In the genomic region with DNA sequence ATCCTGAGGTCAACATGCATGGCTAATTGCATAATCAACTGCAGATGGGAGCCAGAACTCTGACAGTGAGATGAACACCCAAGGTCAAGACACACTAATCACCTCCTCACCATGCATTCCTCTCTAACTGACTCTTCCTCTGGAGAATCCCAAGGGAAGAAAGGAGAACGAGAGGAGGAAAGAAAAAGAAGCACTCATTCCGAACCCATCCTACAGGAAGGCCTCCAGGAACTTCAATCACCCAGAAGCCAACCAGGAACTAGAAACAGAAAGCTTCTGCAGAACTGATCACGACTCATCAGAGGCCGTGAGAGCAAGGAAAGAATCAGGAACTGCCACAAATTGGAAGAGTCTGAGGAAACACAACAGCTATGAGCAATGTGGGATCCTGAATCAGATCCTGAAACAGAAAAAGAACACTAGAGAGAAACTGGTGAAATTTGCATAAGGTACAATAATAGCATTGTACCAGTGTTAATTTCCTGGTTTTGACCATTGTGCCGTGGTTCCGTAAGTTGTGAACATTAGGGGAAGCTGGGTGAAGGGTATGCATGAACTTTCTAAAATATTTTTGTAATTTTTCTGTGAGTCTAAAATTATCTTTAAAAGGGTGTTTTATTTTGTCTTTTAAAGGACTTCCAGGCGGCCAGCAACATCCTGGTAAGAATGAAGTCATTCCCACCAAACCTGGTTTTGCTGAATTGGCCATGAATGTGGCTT, we compare ENCODE assay signal across 24 cellular contexts. TPM values are rescaled to one million over a fixed set of nuclear protein-coding genes. Genes with fewer than 3 reads are reported as not detected.
DNase-seq lines count a peak whose midpoint lies in the region; ATAC-seq and TF ChIP-seq lines count a peak whose summit lies in the region.
"Had no signal": no experiment of that assay in that cellular context is flagged by ENCODE, and none has a peak within 500 bp of the region (broad histone marks: within the 10 kb centered on the region; RNA-seq: fewer than 3 reads in every experiment).

No MANE protein-coding gene starts in this region.

- ATAC-seq in stimulated activated naive CD8-positive, alpha-beta T cell treated with anti-CD3 and anti-CD28 coated beads, Interleukin-15, amount 100 ng/mL, for 72 hours, result no peak

- peaks cover 4 to 8% of the 10 kb centered on the region in 2 donors for H3K9me3 Mint-ChIP-seq in stimulated activated naive CD8-positive, alpha-beta T cell treated with anti-CD3 and anti-CD28 coated beads, Interleukin-15, amount 100 ng/mL, for 72 hours

- H2AFZ ChIP-seq in MM.1S (ENCODE audit: low read length), result peak overlapping the region; percentile 39; the same call in 1 of the 2 replicates
- H2AFZ ChIP-seq in osteoblast (ENCODE audit: low read length), result peak overlapping the region; percentile 23

- H3K4me3 Mint-ChIP-seq in stimulated activated naive CD8-positive, alpha-beta T cell treated with anti-CD3 and anti-CD28 coated beads, Interleukin-15, amount 100 ng/mL, for 72 hours, result no peak overlapping the region
- H3K4me3 Mint-ChIP-seq: activated naive CD8-positive, alpha-beta T cell; endodermal cell; immature natural killer cell; memory B cell; neural crest cell had no signal

- H3K4me3 ChIP-seq in MM.1S (ENCODE audit: low read length) (0 out of 2 replicates have a peak overlapping the region, but pooled peaks have one; percentile 2), osteoblast (ENCODE audit: insufficient read depth, low read length) (no peak overlapping the region), uterus (no peak overlapping the region)
- H3K4me3 ChIP-seq: cardiac muscle cell, right atrium auricular region, SJCRH30 had no signal

- H3K4me2 ChIP-seq in MM.1S (ENCODE audit: low read depth, low read length) (peak overlapping the region; percentile 50; the same call in 1 of the 2 replicates), osteoblast (ENCODE audit: insufficient read depth, low read length) (peak overlapping the region; percentile 30)

- no peaks in the 10 kb centered on the region for H3K79me2 ChIP-seq in MM.1S (ENCODE audit: low read length)
- H3K79me2 ChIP-seq in osteoblast (ENCODE audit: insufficient read depth, low read length), result no peaks in the 10 kb centered on the region

- no peak overlapping the region for H3K27ac Mint-ChIP-seq in stimulated activated naive CD8-positive, alpha-beta T cell treated with anti-CD3 and anti-CD28 coated beads, Interleukin-15, amount 100 ng/mL, for 72 hours
- H3K27ac Mint-ChIP-seq: activated naive CD8-positive, alpha-beta T cell; endodermal cell; memory B cell had no signal

- H3K27ac ChIP-seq in MM.1S (ENCODE audit: low read length), result peak overlapping the region; percentile 45; the same call in 1 of the 2 replicates
- peak overlapping the region; percentile 32 for H3K27ac ChIP-seq in osteoblast (ENCODE audit: low read depth, low read length)
- no peak overlapping the region for H3K27ac ChIP-seq in uterus
- H3K27ac ChIP-seq: cardiac muscle cell, right atrium auricular region, SJCRH30 had no signal

- TF ChIP-seq CTCF in MM.1S (IDR thresholded peaks at IDR 0.05; ENCODE audit: low read length) (no peak), osteoblast (IDR thresholded peaks at IDR 0.05; ENCODE audit: extremely low read depth, low read depth, low read length) (no peak), uterus (IDR thresholded peaks at IDR 0.05) (no peak)

- H3F3A ChIP-seq in MM.1S (ENCODE audit: insufficient read depth, low read length), result peaks cover 5% of the 10 kb centered on the region

- no peaks in the 10 kb centered on the region for H3K36me3 ChIP-seq in MM.1S (replicated peaks; ENCODE audit: insufficient read depth, low read length)
- no peaks in the 10 kb centered on the region for H3K36me3 ChIP-seq in osteoblast (ENCODE audit: insufficient read depth, low read length)
- H3K36me3 ChIP-seq in uterus, result no peaks in the 10 kb centered on the region
- H3K36me3 ChIP-seq: cardiac muscle cell, right atrium auricular region, SJCRH30 had no signal

- no peaks in the 10 kb centered on the region for H3K9me2 ChIP-seq in MM.1S (replicated peaks; ENCODE audit: insufficient read depth, low read length)

- H3K4me1 Mint-ChIP-seq in stimulated activated naive CD8-positive, alpha-beta T cell treated with anti-CD3 and anti-CD28 coated beads, Interleukin-15, amount 100 ng/mL, for 72 hours, result no peaks in the 10 kb centered on the region
- H3K4me1 Mint-ChIP-seq: endodermal cell, immature natural killer cell, neural crest cell had no signal

- TF ChIP-seq POLR2A in uterus (IDR thresholded peaks at IDR 0.05), result no peak

- intact Hi-C loops in uterus (cut with DNase I; ENCODE audit: low total_unique reads), result no loop called here

- H3K27me3 Mint-ChIP-seq in stimulated activated naive CD8-positive, alpha-beta T cell treated with anti-CD3 and anti-CD28 coated beads, Interleukin-15, amount 100 ng/mL, for 72 hours, result no peaks in the 10 kb centered on the region

- H3K9me3 ChIP-seq in MM.1S (replicated peaks; ENCODE audit: insufficient read depth, low read length) (no peaks in the 10 kb centered on the region), osteoblast (ENCODE audit: low read depth, low read length) (no peaks in the 10 kb centered on the region), uterus (no peaks in the 10 kb centered on the region)
- H3K9me3 ChIP-seq: right atrium auricular region had no signal

- H3K27me3 ChIP-seq in MM.1S (replicated peaks; ENCODE audit: insufficient read depth, low read length) (no peaks in the 10 kb centered on the region), osteoblast (ENCODE audit: insufficient read depth, low read length) (no peaks in the 10 kb centered on the region), uterus (peaks cover 0 to under 1% of the 10 kb centered on the region in 2 donors)
- H3K27me3 ChIP-seq: right atrium auricular region, SJCRH30 had no signal

- H3K4me1 ChIP-seq in MM.1S (ENCODE audit: low read length) (peaks cover 30% of the 10 kb centered on the region), osteoblast (ENCODE audit: insufficient read depth, low read length) (peaks cover 22% of the 10 kb centered on the region), uterus (no peaks in the 10 kb centered on the region)
- H3K4me1 ChIP-seq: right atrium auricular region had no signal

- DNase-seq in GM04503 (ENCODE audit: low read depth), result peak; percentile 89
- no peak for DNase-seq in MM.1S
- DNase-seq in ecto neural progenitor cell (ENCODE audit: low spot score), result peak; percentile 14
- no peak for DNase-seq in osteoblast (ENCODE audit: insufficient read length, low spot score, missing footprints)
- no peak for DNase-seq in stimulated activated naive CD8-positive, alpha-beta T cell treated with anti-CD3 and anti-CD28 coated beads, Interleukin-15, amount 100 ng/mL, for 72 hours
- DNase-seq in middle frontal gyrus (ENCODE audit: extremely low spot score, low spot score), result no peak
- DNase-seq in uterus, result no peak
- DNase-seq: activated CD4-positive, alpha-beta T cell treated with anti-CD3 and anti-CD28 coated beads for 4 hours; activated T-cell treated with anti-CD3 and anti-CD28 coated beads for 4 hours; C1 segment of cervical spinal cord; endodermal cell; glutamatergic neuron; H7; immature natural killer cell; NCI-H1092; NCI-H2171 treated with DMSO at 0.1 percent for 48 hours; stimulated activated CD4-positive, alpha-beta T cell treated with anti-CD3 and anti-CD28 coated beads, Interleukin-1b, Interleukin-23, amount 100 ng/mL, for 48 hours; T-helper 9 cell had no signal

- H4K20me1 ChIP-seq in MM.1S (ENCODE audit: insufficient read depth, low read length), result no peaks in the 10 kb centered on the region
- no peaks in the 10 kb centered on the region for H4K20me1 ChIP-seq in osteoblast (ENCODE audit: insufficient read depth, low read length)

- no peak overlapping the region for H3K9ac ChIP-seq in MM.1S (ENCODE audit: low read length)

RNA-seq across cellular contexts. Expression of gene BEAN1, which starts 10.0 kb away (rescaled TPM):
- 0.29 and 0.36 TPM in 2 replicates for total RNA-seq in osteoblast
- total RNA-seq in uterus, result 1 to 10 TPM in 1 of 4 donors, under 1 TPM in 1, not detected in 2; 0.52 to 3.9 TPM

RNA-seq across cellular contexts. Expression of gene CDH5, which starts 50.6 kb away (rescaled TPM):
- 0.72 and 1.8 TPM in 2 replicates for total RNA-seq in osteoblast
- total RNA-seq in uterus, result 100 to 1,000 TPM in 1 of 4 donors, 10 to 100 TPM in 3; 31.2 to 126 (median 70.6) TPM
- total RNA-seq: H7 had no signal

Comparison
In these comparisons a context has a peak if more than half of its experiments do, and no peak if none do; other contexts are left out.
1. DNase-seq: peak in GM04503 (single experiment) and ecto neural progenitor cell (single experiment); none in MM.1S (single experiment), osteoblast (single experiment), stimulated activated naive CD8-positive, alpha-beta T cell treated with anti-CD3 and anti-CD28 coated beads, Interleukin-15, amount 100 ng/mL, for 72 hours (0 of 2), middle frontal gyrus (single experiment) and uterus (0 of 2).
2. H3K27ac ChIP-seq: peak in MM.1S (single experiment) and osteoblast (single experiment); none in uterus (0 of 2).
3. RNA of gene CDH5, which starts 50.6 kb away (total RNA-seq): 31.2 to 126 TPM in uterus; 0.72 to 1.8 TPM in osteoblast; every median in the first group is over 10 times any median in the second.